ENCODE assay signal across 15 cellular contexts in the genomic region with DNA sequence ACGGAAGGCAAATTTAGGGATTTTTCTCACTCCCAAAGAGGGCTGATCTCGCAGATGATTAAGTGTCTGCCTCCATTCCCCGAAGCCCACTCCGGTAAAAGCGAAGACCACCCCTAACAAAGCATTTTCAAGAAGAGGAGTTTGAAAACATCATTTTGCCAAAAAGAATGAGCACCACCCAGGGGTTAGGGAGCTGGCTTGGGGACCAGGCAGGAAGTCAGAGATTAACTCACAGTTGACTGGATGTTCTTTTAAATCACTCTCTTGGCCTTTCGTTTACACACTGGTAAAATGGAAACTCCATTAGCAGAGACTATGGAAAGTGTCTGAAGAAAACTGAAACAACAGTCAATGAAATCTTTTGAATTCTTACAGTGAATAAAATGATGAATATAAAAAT. TPM values are rescaled to one million over a fixed set of nuclear protein-coding genes. Genes with fewer than 3 reads are reported as not detected.
"Had no signal": no experiment of that assay in that cellular context is flagged by ENCODE, and none has a peak within 500 bp of the region (broad histone marks: within the 10 kb centered on the region; RNA-seq: fewer than 3 reads in every experiment).

No MANE protein-coding gene starts in this region.

- H3K9me3 ChIP-seq: ascending aorta, ovary, thoracic aorta had no signal

- H3K36me3 ChIP-seq: ascending aorta, cardiac muscle cell, ovary, thoracic aorta had no signal

- H3K9me3 Mint-ChIP-seq: activated CD4-positive, alpha-beta memory T cell treated with anti-CD3 and anti-CD28 coated beads, Interleukin-2, amount 10 ng/mL, durations not matched to agents 7 days and 5 days; activated naive CD8-positive, alpha-beta T cell treated with anti-CD3 and anti-CD28 coated beads, Interleukin-2, amount 10 ng/mL, durations not matched to agents 7 days and 5 days; activated T-cell treated with anti-CD3 and anti-CD28 coated beads, Interleukin-2, amount 50 U/mL, for 72 hours; natural killer cell treated with Interleukin-12 subunit alpha and Interleukin-12 subunit beta and Interleukin-15 and Interleukin-18, amount 100 ng/mL, for 72 hours; stimulated activated naive CD8-positive, alpha-beta T cell treated with anti-CD3 and anti-CD28 coated beads, Interleukin-15, amount 100 ng/mL, for 72 hours had no signal

- H3K4me3 Mint-ChIP-seq: activated CD4-positive, alpha-beta memory T cell treated with anti-CD3 and anti-CD28 coated beads, Interleukin-2, amount 10 ng/mL, durations not matched to agents 7 days and 5 days; activated naive CD8-positive, alpha-beta T cell treated with anti-CD3 and anti-CD28 coated beads, Interleukin-2, amount 10 ng/mL, durations not matched to agents 7 days and 5 days; activated T-cell treated with anti-CD3 and anti-CD28 coated beads, Interleukin-2, amount 50 U/mL, for 72 hours; natural killer cell treated with Interleukin-12 subunit alpha and Interleukin-12 subunit beta and Interleukin-15 and Interleukin-18, amount 100 ng/mL, for 72 hours; stimulated activated naive CD8-positive, alpha-beta T cell treated with anti-CD3 and anti-CD28 coated beads, Interleukin-15, amount 100 ng/mL, for 72 hours; T-helper 17 cell had no signal

- ATAC-seq: activated T-cell treated with anti-CD3 and anti-CD28 coated beads, Interleukin-2, amount 50 U/mL, for 72 hours; left colon; natural killer cell treated with Interleukin-12 subunit alpha and Interleukin-12 subunit beta and Interleukin-15 and Interleukin-18, amount 100 ng/mL, for 72 hours; stimulated activated naive CD8-positive, alpha-beta T cell treated with anti-CD3 and anti-CD28 coated beads, Interleukin-15, amount 100 ng/mL, for 72 hours; T-helper 17 cell had no signal

- H3K27me3 ChIP-seq: ascending aorta, ovary had no signal

- H3K36me3 Mint-ChIP-seq: activated naive CD8-positive, alpha-beta T cell treated with anti-CD3 and anti-CD28 coated beads, Interleukin-2, amount 10 ng/mL, durations not matched to agents 7 days and 5 days; natural killer cell treated with Interleukin-12 subunit alpha and Interleukin-12 subunit beta and Interleukin-15 and Interleukin-18, amount 100 ng/mL, for 72 hours had no signal

- H3K27ac ChIP-seq: ascending aorta, cardiac muscle cell, ovary, thoracic aorta had no signal

- DNase-seq: activated CD4-positive, alpha-beta memory T cell treated with anti-CD3 and anti-CD28 coated beads, Interleukin-2, amount 10 ng/mL, durations not matched to agents 7 days and 5 days; activated CD8-positive, alpha-beta memory T cell treated with anti-CD3 and anti-CD28 coated beads, Interleukin-2, amount 50 U/mL, for 4 hours; activated gamma-delta T cell treated with Interleukin-2 at 50 U/mL for 16 hours; activated naive CD8-positive, alpha-beta T cell treated with anti-CD3 and anti-CD28 coated beads, Interleukin-2, amount 10 ng/mL, durations not matched to agents 7 days and 5 days; activated T-cell treated with anti-CD3 and anti-CD28 coated beads, Interleukin-2, amount 50 U/mL, for 72 hours; hippocampal formation; left colon; ovary; stimulated activated CD4-positive, alpha-beta T cell treated with anti-CD3 and anti-CD28 coated beads, Interleukin-4, amount 100 ng/mL, for 4 hours; stimulated activated naive CD8-positive, alpha-beta T cell treated with anti-CD3 and anti-CD28 coated beads, Interleukin-15, amount 100 ng/mL, for 72 hours; T-helper 17 cell had no signal

- H3K4me1 ChIP-seq: ascending aorta had no signal

- H3K4me1 Mint-ChIP-seq: activated CD4-positive, alpha-beta memory T cell treated with anti-CD3 and anti-CD28 coated beads, Interleukin-2, amount 10 ng/mL, durations not matched to agents 7 days and 5 days; activated naive CD8-positive, alpha-beta T cell treated with anti-CD3 and anti-CD28 coated beads, Interleukin-2, amount 10 ng/mL, durations not matched to agents 7 days and 5 days; stimulated activated naive CD8-positive, alpha-beta T cell treated with anti-CD3 and anti-CD28 coated beads, Interleukin-15, amount 100 ng/mL, for 72 hours had no signal

- H3K27ac Mint-ChIP-seq: activated CD4-positive, alpha-beta memory T cell treated with anti-CD3 and anti-CD28 coated beads, Interleukin-2, amount 10 ng/mL, durations not matched to agents 7 days and 5 days; activated naive CD8-positive, alpha-beta T cell treated with anti-CD3 and anti-CD28 coated beads, Interleukin-2, amount 10 ng/mL, durations not matched to agents 7 days and 5 days; activated T-cell treated with anti-CD3 and anti-CD28 coated beads, Interleukin-2, amount 50 U/mL, for 72 hours; natural killer cell treated with Interleukin-12 subunit alpha and Interleukin-12 subunit beta and Interleukin-15 and Interleukin-18, amount 100 ng/mL, for 72 hours; stimulated activated naive CD8-positive, alpha-beta T cell treated with anti-CD3 and anti-CD28 coated beads, Interleukin-15, amount 100 ng/mL, for 72 hours; T-helper 17 cell had no signal

- H3K4me3 ChIP-seq: ascending aorta, cardiac muscle cell, ovary, thoracic aorta had no signal

RNA-seq across cellular contexts. Expression of gene FJX1, which starts 36.5 kb away (rescaled TPM):
- total RNA-seq: T-helper 17 cell had no signal
